In the genomic region with DNA sequence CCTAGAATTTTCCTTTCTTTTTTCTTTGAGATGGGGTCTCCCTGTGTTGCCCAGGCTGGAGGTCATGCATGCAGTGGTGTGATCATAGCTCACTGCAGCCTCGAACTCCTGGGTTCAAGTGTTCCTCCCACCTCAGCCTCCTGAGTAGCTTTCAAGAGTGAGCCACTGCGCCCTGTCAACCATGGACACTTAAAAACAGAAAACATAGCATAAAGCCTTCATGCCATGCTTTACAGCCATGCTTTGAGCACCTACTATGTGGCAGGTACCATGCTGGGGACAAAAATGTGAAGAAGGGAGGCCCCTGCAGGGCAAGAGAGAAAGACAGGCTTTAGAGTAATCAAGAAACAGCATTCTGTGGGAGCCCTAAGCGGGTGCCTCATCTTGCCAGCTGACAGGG, we compare ENCODE assay signal across 1 cellular context.
TF ChIP-seq lines count a peak whose summit lies in the region.

No MANE protein-coding gene starts in this region.

TF ChIP-seq in H1, 55 proteins besides CTCF, POLR2A, EP300 and RAD21:
- TF ChIP-seq ZNF274 (IDR thresholded peaks at IDR 0.05; ENCODE audit: borderline replicate concordance, extremely low read depth, low read length): no peak
- no peak for TF ChIP-seq EGR1 (IDR thresholded peaks at IDR 0.05; ENCODE audit: borderline replicate concordance, low read depth, low read length)
- no peak for TF ChIP-seq CBX8 (IDR thresholded peaks at IDR 0.05; ENCODE audit: borderline replicate concordance, low read depth, low read length)
- no peak for TF ChIP-seq BRCA1 (IDR thresholded peaks at IDR 0.05; ENCODE audit: low read depth, low read length)
- no peak for TF ChIP-seq RXRA (IDR thresholded peaks at IDR 0.05; ENCODE audit: insufficient read depth, low read depth, low read length)
- TF ChIP-seq YY1 (IDR thresholded peaks at IDR 0.05; ENCODE audit: low read depth, low read length): no peak
- TF ChIP-seq FOSL1 (IDR thresholded peaks at IDR 0.05; ENCODE audit: insufficient read depth, low read depth, low read length): no peak
